19 cellular contexts compared by ENCODE assay signal in the genomic region with DNA sequence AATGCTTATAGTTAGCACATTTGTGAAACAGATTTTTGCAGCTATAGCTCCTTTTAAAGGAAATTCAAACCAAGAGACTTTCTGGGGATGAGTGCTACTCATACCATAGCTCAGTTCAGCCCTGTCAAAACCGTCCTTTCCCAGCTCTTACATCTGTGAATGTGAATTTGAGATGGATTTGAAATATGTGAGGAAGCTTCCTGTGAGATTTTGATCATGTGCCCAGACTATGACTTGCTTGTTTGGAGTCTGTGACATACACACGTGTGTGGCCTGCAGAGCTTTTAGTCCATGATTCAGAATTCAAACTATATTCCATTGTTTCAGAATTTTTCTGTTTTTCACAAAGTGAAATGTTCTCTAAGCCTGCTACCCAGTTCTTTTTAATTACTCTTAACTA. TPM values are rescaled to one million over a fixed set of nuclear protein-coding genes. Genes with fewer than 3 reads are reported as not detected.
DNase-seq lines count a peak whose midpoint lies in the region; ATAC-seq, FAIRE-seq and TF ChIP-seq lines count a peak whose summit lies in the region.
"Had no signal": no experiment of that assay in that cellular context is flagged by ENCODE, and none has a peak within 500 bp of the region (broad histone marks: within the 10 kb centered on the region; RNA-seq: fewer than 3 reads in every experiment).

No MANE protein-coding gene starts in this region.

- peak overlapping the region; percentile 6 for H2AFZ ChIP-seq in keratinocyte (ENCODE audit: control insufficient read depth, low read length)

- H3K27me3 ChIP-seq in MG63: no peaks in the 10 kb centered on the region
- no peaks in the 10 kb centered on the region for H3K27me3 ChIP-seq in keratinocyte (ENCODE audit: control insufficient read depth, extremely low read depth, insufficient read depth, low read length)
- peaks cover 0 to 19% (median 0%) of the 10 kb centered on the region in 45 donors for H3K27me3 ChIP-seq in dorsolateral prefrontal cortex
- H3K27me3 ChIP-seq: BLaER1 had no signal

- H3K36me3 ChIP-seq in MG63 (no peaks in the 10 kb centered on the region), keratinocyte (ENCODE audit: control insufficient read depth in 2 of 2, extremely low read depth in 1 of 2, insufficient read depth in 2 of 2, low read length in 2 of 2) (no peaks in the 10 kb centered on the region)
- H3K36me3 ChIP-seq: BLaER1, pancreas, spleen had no signal

- no peaks in the 10 kb centered on the region for H3K4me1 Mint-ChIP-seq in activated T-helper 2 cell treated with anti-CD3 and anti-CD28 coated beads, Interferon-gamma antibody, Interleukin-2, Interleukin-4, amounts not matched to agents 10 μg/mL and 5 μg/mL and 100 μg/mL, durations not matched to agents 14 hours and 24 hours and 36 hours (ENCODE audit: low read depth)
- H3K4me1 Mint-ChIP-seq: activated CD4-positive, alpha-beta T cell treated with anti-CD3 and anti-CD28 coated beads, Interleukin-2, amount 10 ng/mL, durations not matched to agents 24 days and 14 days; activated naive CD8-positive, alpha-beta T cell treated with anti-CD3 and anti-CD28 coated beads, Interleukin-2, amount 10 ng/mL, durations not matched to agents 7 days and 5 days had no signal

- TF ChIP-seq CTCF in AG09319 (IDR thresholded peaks at IDR 0.05; ENCODE audit: low read depth, low read length) (no peak), choroid plexus epithelial cell (conservative IDR thresholded peaks at IDR 0.05; ENCODE audit: low read depth, low read length) (no peak), keratinocyte (optimal IDR thresholded peaks at IDR 0.05 in 1 of 3, IDR thresholded peaks at IDR 0.05 in 1 of 3, conservative IDR thresholded peaks at IDR 0.05 in 1 of 3; ENCODE audit: extremely low read depth in 1 of 3, insufficient read depth in 2 of 3, low read length in 3 of 3) (no peak), dorsolateral prefrontal cortex (IDR thresholded peaks at IDR 0.05 in 54 of 56, conservative IDR thresholded peaks at IDR 0.05 in 2 of 56; ENCODE audit: low read depth in 1 of 56, partially characterized antibody in 56 of 56) (no peak)

- H3K4me3 Mint-ChIP-seq in activated T-helper 2 cell treated with anti-CD3 and anti-CD28 coated beads, Interferon-gamma antibody, Interleukin-2, Interleukin-4, amounts not matched to agents 10 μg/mL and 5 μg/mL and 100 μg/mL, durations not matched to agents 14 hours and 24 hours and 36 hours (ENCODE audit: low read depth): no peak overlapping the region
- H3K4me3 Mint-ChIP-seq: activated CD4-positive, alpha-beta T cell treated with anti-CD3 and anti-CD28 coated beads, Interleukin-2, amount 10 ng/mL, durations not matched to agents 24 days and 14 days; activated naive CD8-positive, alpha-beta T cell treated with anti-CD3 and anti-CD28 coated beads, Interleukin-2, amount 10 ng/mL, durations not matched to agents 7 days and 5 days; activated T-cell treated with anti-CD3 and anti-CD28 coated beads, Interleukin-2, amount 50 U/mL, for 24 hours had no signal

- no peaks in the 10 kb centered on the region for H3K27me3 Mint-ChIP-seq in activated T-helper 2 cell treated with anti-CD3 and anti-CD28 coated beads, Interferon-gamma antibody, Interleukin-2, Interleukin-4, amounts not matched to agents 10 μg/mL and 5 μg/mL and 100 μg/mL, durations not matched to agents 14 hours and 24 hours and 36 hours (ENCODE audit: low read depth)

- ATAC-seq in GM21447 (IDR thresholded peaks at IDR 0.05; ENCODE audit: unreplicated experiment): no peak
- ATAC-seq: pancreas had no signal

- intact Hi-C loops in dorsolateral prefrontal cortex (cut with DNase I): no loop called here
- intact Hi-C loops in activated T-helper 2 cell treated with anti-CD3 and anti-CD28 coated beads, Interferon-gamma antibody, Interleukin-2, Interleukin-4, amounts not matched to agents 10 μg/mL and 5 μg/mL and 100 μg/mL, durations not matched to agents 14 hours and 24 hours and 36 hours (cut with micrococcal nuclease): no loop called here

- H3K9ac ChIP-seq in keratinocyte (ENCODE audit: control insufficient read depth, extremely low read depth, insufficient read depth, low read length): no peak overlapping the region
- H3K9ac ChIP-seq: BLaER1 had no signal

- H4K20me1 ChIP-seq in keratinocyte (ENCODE audit: control insufficient read depth, extremely low read depth, insufficient read depth, low read length): no peaks in the 10 kb centered on the region
- H4K20me1 ChIP-seq: BLaER1 had no signal

- peak; percentile 82 for DNase-seq in AG09319 (ENCODE audit: extremely low read depth, low read depth)
- peak; percentile 48 for DNase-seq in MG63
- peak; percentile 77 for DNase-seq in choroid plexus epithelial cell (ENCODE audit: low read depth)
- DNase-seq in keratinocyte (ENCODE audit: low read depth, low spot score): no peak
- no peak for DNase-seq in activated CD4-positive, alpha-beta T cell treated with anti-CD3 and anti-CD28 coated beads for 48 hours
- DNase-seq in dorsolateral prefrontal cortex: no peak
- no peak for DNase-seq in activated T-helper 2 cell treated with anti-CD3 and anti-CD28 coated beads, Interferon-gamma antibody, Interleukin-2, Interleukin-4, amounts not matched to agents 10 μg/mL and 5 μg/mL and 100 μg/mL, durations not matched to agents 14 hours and 24 hours and 36 hours (ENCODE audit: low spot score)
- DNase-seq: activated CD4-positive, alpha-beta T cell treated with anti-CD3 and anti-CD28 coated beads, Interleukin-2, amount 10 ng/mL, durations not matched to agents 24 days and 14 days; activated naive CD8-positive, alpha-beta T cell treated with anti-CD3 and anti-CD28 coated beads, Interleukin-2, amount 10 ng/mL, durations not matched to agents 7 days and 5 days; activated T-cell treated with anti-CD3 and anti-CD28 coated beads, Interleukin-2, amount 50 U/mL, for 24 hours; midbrain; NCI-H2081 treated with DMSO at 0.1 percent for 48 hours; pancreas; spleen had no signal

- peaks cover 16% of the 10 kb centered on the region for H3K4me1 ChIP-seq in keratinocyte (ENCODE audit: control insufficient read depth, extremely low read depth, insufficient read depth, low read length)
- H3K4me1 ChIP-seq: BLaER1, pancreas, spleen had no signal

- no peaks in the 10 kb centered on the region for H3K9me3 Mint-ChIP-seq in activated T-helper 2 cell treated with anti-CD3 and anti-CD28 coated beads, Interferon-gamma antibody, Interleukin-2, Interleukin-4, amounts not matched to agents 10 μg/mL and 5 μg/mL and 100 μg/mL, durations not matched to agents 14 hours and 24 hours and 36 hours
- H3K9me3 Mint-ChIP-seq: activated CD4-positive, alpha-beta T cell treated with anti-CD3 and anti-CD28 coated beads, Interleukin-2, amount 10 ng/mL, durations not matched to agents 24 days and 14 days; activated naive CD8-positive, alpha-beta T cell treated with anti-CD3 and anti-CD28 coated beads, Interleukin-2, amount 10 ng/mL, durations not matched to agents 7 days and 5 days; activated T-cell treated with anti-CD3 and anti-CD28 coated beads, Interleukin-2, amount 50 U/mL, for 24 hours had no signal

- dilution Hi-C loops in keratinocyte (cut with MboI; ENCODE audit: extremely low pct_ligation_motif_present, low sequenced_read_pairs): no loop called here

- H3K9me3 ChIP-seq in MG63 (no peaks in the 10 kb centered on the region), keratinocyte (ENCODE audit: control insufficient read depth, low read depth, low read length) (no peaks in the 10 kb centered on the region)
- H3K9me3 ChIP-seq: BLaER1, pancreas, spleen had no signal

- peak; percentile 67 for FAIRE-seq in keratinocyte (lab: Jason Lieb, UNC)
- FAIRE-seq: islet of Langerhans, pancreas had no signal

- no peaks in the 10 kb centered on the region for H3K36me3 Mint-ChIP-seq in activated T-helper 2 cell treated with anti-CD3 and anti-CD28 coated beads, Interferon-gamma antibody, Interleukin-2, Interleukin-4, amounts not matched to agents 10 μg/mL and 5 μg/mL and 100 μg/mL, durations not matched to agents 14 hours and 24 hours and 36 hours (ENCODE audit: low read depth)
- H3K36me3 Mint-ChIP-seq: activated naive CD8-positive, alpha-beta T cell treated with anti-CD3 and anti-CD28 coated beads, Interleukin-2, amount 10 ng/mL, durations not matched to agents 7 days and 5 days had no signal

- no peaks in the 10 kb centered on the region for H3K79me2 ChIP-seq in keratinocyte (ENCODE audit: control insufficient read depth, insufficient read depth, low read length)

- no peaks in the 10 kb centered on the region for H3K9me1 ChIP-seq in keratinocyte (ENCODE audit: control insufficient read depth, extremely low read depth, insufficient read depth, low read length)

- no peak overlapping the region for H3K27ac Mint-ChIP-seq in activated T-helper 2 cell treated with anti-CD3 and anti-CD28 coated beads, Interferon-gamma antibody, Interleukin-2, Interleukin-4, amounts not matched to agents 10 μg/mL and 5 μg/mL and 100 μg/mL, durations not matched to agents 14 hours and 24 hours and 36 hours
- H3K27ac Mint-ChIP-seq: activated CD4-positive, alpha-beta T cell treated with anti-CD3 and anti-CD28 coated beads, Interleukin-2, amount 10 ng/mL, durations not matched to agents 24 days and 14 days; activated naive CD8-positive, alpha-beta T cell treated with anti-CD3 and anti-CD28 coated beads, Interleukin-2, amount 10 ng/mL, durations not matched to agents 7 days and 5 days; activated T-cell treated with anti-CD3 and anti-CD28 coated beads, Interleukin-2, amount 50 U/mL, for 24 hours had no signal

- H3K4me2 ChIP-seq in keratinocyte (ENCODE audit: control insufficient read depth, extremely low read depth, insufficient read depth, low read depth, low read length): no peak overlapping the region
- H3K4me2 ChIP-seq: BLaER1 had no signal

- no peak overlapping the region for H3K4me3 ChIP-seq in MG63
- H3K4me3 ChIP-seq in choroid plexus epithelial cell (ENCODE audit: low read depth, low read length): no peak overlapping the region
- H3K4me3 ChIP-seq in keratinocyte (ENCODE audit: control insufficient read depth in 2 of 3, extremely low read depth in 1 of 3, insufficient read depth in 2 of 3, low read depth in 1 of 3, low read length in 3 of 3): no peak overlapping the region
- H3K4me3 ChIP-seq in dorsolateral prefrontal cortex: no peak overlapping the region
- H3K4me3 ChIP-seq: BLaER1, coronary artery, pancreas, spleen had no signal

- H3K27ac ChIP-seq in keratinocyte (ENCODE audit: control insufficient read depth, insufficient read depth, low read length) (no peak overlapping the region), dorsolateral prefrontal cortex (no peak overlapping the region)
- H3K27ac ChIP-seq: BLaER1, coronary artery, pancreas, spleen had no signal

RNA-seq across cellular contexts. Expression of a gene that starts 4.4 kb away (rescaled TPM):
- total RNA-seq in MG63 (2014; rRNA removed; shearing (Covaris generic); ENCODE audit: low replicate concordance): not detected in 2 replicates
- 81.5 to 158 TPM (median 107 TPM) in 3 replicates for polyA plus RNA-seq in keratinocyte
- 8.7 TPM for polyA plus RNA-seq in keratinocyte (2011; ENCODE audit: low read depth)
- 24.4 and 29.6 TPM in 2 replicates for polyA plus RNA-seq in keratinocyte (2011; cell fraction: cytosol; rRNA removed)
- polyA plus RNA-seq in keratinocyte (2011; cell fraction: nucleus; rRNA removed): 121 and 131 TPM in 2 replicates
- 14.7 and 75.0 TPM in 2 replicates for polyA plus RNA-seq in keratinocyte (2012; ENCODE audit: low replicate concordance)
- polyA minus RNA-seq in keratinocyte: 29.2 to 105 TPM (median 63.0 TPM) in 3 replicates
- 20.9 TPM for polyA minus RNA-seq in keratinocyte (2011; cell fraction: cytosol; rRNA and poly(A)+ RNA removed)
- 46.0 and 86.9 TPM in 2 replicates for polyA minus RNA-seq in keratinocyte (2011; cell fraction: nucleus; rRNA and poly(A)+ RNA removed)
- total RNA-seq in dorsolateral prefrontal cortex: not detected
- total RNA-seq in activated T-helper 2 cell treated with anti-CD3 and anti-CD28 coated beads, Interferon-gamma antibody, Interleukin-2, Interleukin-4, amounts not matched to agents 10 μg/mL and 5 μg/mL and 100 μg/mL, durations not matched to agents 14 hours and 24 hours and 36 hours: not detected in 2 replicates
- total RNA-seq: activated CD4-positive, alpha-beta T cell treated with anti-CD3 and anti-CD28 coated beads, Interleukin-2, amount 10 ng/mL, durations not matched to agents 24 days and 14 days; activated naive CD8-positive, alpha-beta T cell treated with anti-CD3 and anti-CD28 coated beads, Interleukin-2, amount 10 ng/mL, durations not matched to agents 7 days and 5 days; subcutaneous adipose tissue had no signal

RNA-seq across cellular contexts. Expression of a gene that starts 21.9 kb away (rescaled TPM):
- total RNA-seq in MG63 (2014; rRNA removed; shearing (Covaris generic); ENCODE audit: low replicate concordance): 0.10 and 3.0 TPM in 2 replicates
- 19.1 to 45.7 TPM (median 44.4 TPM) in 3 replicates for polyA plus RNA-seq in keratinocyte
- polyA plus RNA-seq in keratinocyte (2011; ENCODE audit: low read depth): 1.5 TPM
- polyA plus RNA-seq in keratinocyte (2011; cell fraction: cytosol; rRNA removed): 8.7 and 15.4 TPM in 2 replicates
- polyA plus RNA-seq in keratinocyte (2011; cell fraction: nucleus; rRNA removed): 69.5 and 76.6 TPM in 2 replicates
- 1.5 and 25.6 TPM in 2 replicates for polyA plus RNA-seq in keratinocyte (2012; ENCODE audit: low replicate concordance)
- polyA minus RNA-seq in keratinocyte: 5.1 to 16.0 TPM (median 6.3 TPM) in 3 replicates
- polyA minus RNA-seq in keratinocyte (2011; cell fraction: cytosol; rRNA and poly(A)+ RNA removed): 10.0 TPM
- polyA minus RNA-seq in keratinocyte (2011; cell fraction: nucleus; rRNA and poly(A)+ RNA removed): 17.3 and 51.0 TPM in 2 replicates
- total RNA-seq in dorsolateral prefrontal cortex: not detected
- total RNA-seq in activated T-helper 2 cell treated with anti-CD3 and anti-CD28 coated beads, Interferon-gamma antibody, Interleukin-2, Interleukin-4, amounts not matched to agents 10 μg/mL and 5 μg/mL and 100 μg/mL, durations not matched to agents 14 hours and 24 hours and 36 hours: not detected in 2 replicates
- total RNA-seq: activated CD4-positive, alpha-beta T cell treated with anti-CD3 and anti-CD28 coated beads, Interleukin-2, amount 10 ng/mL, durations not matched to agents 24 days and 14 days; activated naive CD8-positive, alpha-beta T cell treated with anti-CD3 and anti-CD28 coated beads, Interleukin-2, amount 10 ng/mL, durations not matched to agents 7 days and 5 days; subcutaneous adipose tissue had no signal

RNA-seq across cellular contexts. Expression of a gene that starts 41.1 kb away (rescaled TPM):
- total RNA-seq in MG63 (2014; rRNA removed; shearing (Covaris generic); ENCODE audit: low replicate concordance): 6.5 and 17.8 TPM in 2 replicates
- 2.4 to 35.1 TPM (median 8.3 TPM) in 3 replicates for polyA plus RNA-seq in keratinocyte
- 5.3 TPM for polyA plus RNA-seq in keratinocyte (2011; ENCODE audit: low read depth)
- 2.4 and 2.7 TPM in 2 replicates for polyA plus RNA-seq in keratinocyte (2011; cell fraction: cytosol; rRNA removed)
- polyA plus RNA-seq in keratinocyte (2011; cell fraction: nucleus; rRNA removed): 18.0 and 21.0 TPM in 2 replicates
- polyA plus RNA-seq in keratinocyte (2012; ENCODE audit: low replicate concordance): 1.5 and 3.1 TPM in 2 replicates
- 3.3 to 14.3 TPM in 2 of 3 replicates, not detected in the other for polyA minus RNA-seq in keratinocyte
- not detected for polyA minus RNA-seq in keratinocyte (2011; cell fraction: cytosol; rRNA and poly(A)+ RNA removed)
- polyA minus RNA-seq in keratinocyte (2011; cell fraction: nucleus; rRNA and poly(A)+ RNA removed): 4.3 and 12.1 TPM in 2 replicates
- 1 to 10 TPM in 3 of 120 experiments, under 1 TPM in 8, not detected in 109; 0.19 to 2.4 (median 0.54) TPM for total RNA-seq in dorsolateral prefrontal cortex
- not detected in 2 replicates for total RNA-seq in activated T-helper 2 cell treated with anti-CD3 and anti-CD28 coated beads, Interferon-gamma antibody, Interleukin-2, Interleukin-4, amounts not matched to agents 10 μg/mL and 5 μg/mL and 100 μg/mL, durations not matched to agents 14 hours and 24 hours and 36 hours
- total RNA-seq: activated CD4-positive, alpha-beta T cell treated with anti-CD3 and anti-CD28 coated beads, Interleukin-2, amount 10 ng/mL, durations not matched to agents 24 days and 14 days; activated naive CD8-positive, alpha-beta T cell treated with anti-CD3 and anti-CD28 coated beads, Interleukin-2, amount 10 ng/mL, durations not matched to agents 7 days and 5 days; spleen had no signal
- polyA plus RNA-seq: spleen had no signal

Comparison
In these comparisons a context has a peak if more than half of its experiments do, and no peak if none do; other contexts are left out.
1. DNase-seq: peak in AG09319 (single experiment), MG63 (single experiment) and choroid plexus epithelial cell (single experiment); none in keratinocyte (single experiment), activated CD4-positive, alpha-beta T cell treated with anti-CD3 and anti-CD28 coated beads for 48 hours (single experiment), dorsolateral prefrontal cortex (0 of 10) and activated T-helper 2 cell treated with anti-CD3 and anti-CD28 coated beads, Interferon-gamma antibody, Interleukin-2, Interleukin-4, amounts not matched to agents 10 μg/mL and 5 μg/mL and 100 μg/mL, durations not matched to agents 14 hours and 24 hours and 36 hours (single experiment).